ENCODE assay signal across 13 cellular contexts in genomic region chr9:128805661-128806060, GRCh38. TPM values are rescaled to one million over a fixed set of nuclear protein-coding genes. Genes with fewer than 3 reads are reported as not detected.
DNase-seq lines count a peak whose midpoint lies in the region; ATAC-seq lines count a peak whose summit lies in the region.
"Had no signal": no experiment of that assay in that cellular context is flagged by ENCODE, and none has a peak within 500 bp of the region (broad histone marks: within the 10 kb centered on the region; RNA-seq: fewer than 3 reads in every experiment).

No MANE protein-coding gene starts in this region.

- H2AK5ac ChIP-seq in neuronal stem cell (ENCODE audit: low read depth, low read length), result no peak overlapping the region

- H3K36me3 ChIP-seq in neuronal stem cell (replicated peaks in 1 of 2; ENCODE audit: control insufficient read depth in 2 of 2, insufficient read depth in 2 of 2, low read length in 2 of 2), result peaks cover 33 to 75% of the 10 kb centered on the region in 2 donors

- H3K27ac ChIP-seq in angular gyrus (ENCODE audit: low read depth, low read length) (peak overlapping the region; percentile 93), neuronal stem cell (replicated peaks; ENCODE audit: low read length) (no peak overlapping the region), substantia nigra (ENCODE audit: low read depth, low read length, poor library complexity, severe bottlenecking) (peak overlapping the region; percentile 90)

- H3K4me3 ChIP-seq in neuronal stem cell (ENCODE audit: low read length in 2 of 2), result no peak overlapping the region

- no peaks in the 10 kb centered on the region for H3K79me1 ChIP-seq in neuronal stem cell (ENCODE audit: low read depth, low read length)

- H3K4me1 ChIP-seq in neuronal stem cell (ENCODE audit: control insufficient read depth in 2 of 2, insufficient read depth in 1 of 2, low read depth in 1 of 2, low read length in 2 of 2), result no peaks in the 10 kb centered on the region

- no peak overlapping the region for H3K4me2 ChIP-seq in neuronal stem cell (ENCODE audit: insufficient read depth, low read length, poor library complexity, severe bottlenecking)

- H2BK12ac ChIP-seq in neuronal stem cell (ENCODE audit: low read length), result no peak overlapping the region

- WGBS in neuronal stem cell (ENCODE audit: extremely low coverage in 2 of 2, insufficient read length in 2 of 2, insufficient replicate concordance in 1 of 2), 2 donors, result no CpG with 5 or more reads among the region's 14 CpGs

- H3K4ac ChIP-seq in neuronal stem cell (ENCODE audit: low read length), result no peak overlapping the region

- no peak overlapping the region for H2BK15ac ChIP-seq in neuronal stem cell (ENCODE audit: low read length)

- no peaks in the 10 kb centered on the region for H3K9me3 ChIP-seq in neuronal stem cell (replicated peaks in 1 of 2; ENCODE audit: control insufficient read depth in 2 of 2, insufficient read depth in 1 of 2, low read depth in 1 of 2, low read length in 2 of 2)

- H2BK120ac ChIP-seq in neuronal stem cell (ENCODE audit: low read depth, low read length), result no peak overlapping the region

- no peaks in the 10 kb centered on the region for H3K27me3 ChIP-seq in neuronal stem cell (ENCODE audit: control insufficient read depth in 3 of 3, insufficient read depth in 3 of 3, low read depth in 1 of 3, low read length in 3 of 3)

- DNase-seq in epidermal melanocyte (ENCODE audit: insufficient read length, low spot score), result peak; percentile 9
- no peak for DNase-seq in neuronal stem cell (ENCODE audit: low spot score)
- peak in 36 of 49 donors; percentile 11 to 85 (median 52) for DNase-seq in substantia nigra (lab: John Stamatoyannopoulos, UW)
- DNase-seq in OCI-M1 (lab: John Stamatoyannopoulos, UW), result no peak
- DNase-seq in activated effector memory CD4-positive, alpha-beta T cell treated with Interleukin-2 at 50 U/mL for 16 hours, result no peak
- DNase-seq: GOT3, KG1, NCI-H1048, NCI-H146, NCI-H2227 treated with DMSO at 0.1 percent for 48 hours, NCI-H524 had no signal

- no peak overlapping the region for H4K91ac ChIP-seq in neuronal stem cell (ENCODE audit: low read depth, low read length, poor library complexity)

- ATAC-seq in GM18519 (IDR thresholded peaks at IDR 0.05; ENCODE audit: low FRiP score, unreplicated experiment), result no peak

- no peak overlapping the region for H2AFZ ChIP-seq in neuronal stem cell (ENCODE audit: low read length)

- peak overlapping the region; percentile 47 for H3K23ac ChIP-seq in neuronal stem cell (ENCODE audit: low read depth, low read length, poor library complexity)

- H3K9ac ChIP-seq in neuronal stem cell (ENCODE audit: low read depth, low read length, poor library complexity), result no peak overlapping the region

- no peak overlapping the region for H3K14ac ChIP-seq in neuronal stem cell (ENCODE audit: low read length)

- no peak overlapping the region for H3K18ac ChIP-seq in neuronal stem cell (ENCODE audit: low read length)

- H2BK5ac ChIP-seq in neuronal stem cell (ENCODE audit: low read length), result no peak overlapping the region

- H4K8ac ChIP-seq in neuronal stem cell (ENCODE audit: low read depth, low read length), result no peak overlapping the region

RNA-seq across cellular contexts. Expression of gene ENDOG, which starts 12.6 kb away (rescaled TPM):
- polyA plus RNA-seq in neuronal stem cell (2013, experiment 1 of 2), result 9.8 TPM
- 9.3 TPM for polyA plus RNA-seq in neuronal stem cell (2013, experiment 2 of 2)

RNA-seq across cellular contexts. Expression of gene TBC1D13, which starts 18.6 kb away (rescaled TPM):
- polyA plus RNA-seq in neuronal stem cell (2013, experiment 1 of 2), result 14.4 TPM
- 14.4 TPM for polyA plus RNA-seq in neuronal stem cell (2013, experiment 2 of 2)

RNA-seq across cellular contexts. Expression of gene SPOUT1, which starts 23.9 kb away (rescaled TPM):
- polyA plus RNA-seq in neuronal stem cell (2013, experiment 1 of 2), result 14.3 TPM
- 13.9 TPM for polyA plus RNA-seq in neuronal stem cell (2013, experiment 2 of 2)

RNA-seq across cellular contexts. Expression of gene ZER1, which starts 33.9 kb away (rescaled TPM):
- polyA plus RNA-seq in neuronal stem cell (2013, experiment 1 of 2), result 19.6 TPM
- 19.4 TPM for polyA plus RNA-seq in neuronal stem cell (2013, experiment 2 of 2)

Comparison
In these comparisons a context has a peak if more than half of its experiments do, and no peak if none do; other contexts are left out.
1. DNase-seq: peak in epidermal melanocyte (single experiment) and substantia nigra (36 of 49); none in neuronal stem cell (single experiment), OCI-M1 (single experiment) and activated effector memory CD4-positive, alpha-beta T cell treated with Interleukin-2 at 50 U/mL for 16 hours (single experiment).